In genomic region chr2:145771526-145771925, GRCh38 we compare ENCODE assay signal across 13 cellular contexts.
DNase-seq lines count a peak whose midpoint lies in the region; ATAC-seq, FAIRE-seq and TF ChIP-seq lines count a peak whose summit lies in the region.
"Had no signal": no experiment of that assay in that cellular context is flagged by ENCODE, and none has a peak within 500 bp of the region (broad histone marks: within the 10 kb centered on the region; RNA-seq: fewer than 3 reads in every experiment).

No MANE protein-coding gene starts in this region.

- intact Hi-C loops in activated T-helper 1 cell treated with anti-CD3 and anti-CD28 coated beads, Interleukin-12 subunit alpha, Interleukin-12 subunit beta, Interleukin-2, Interleukin-4 antibody, amounts not matched to agents 30 ng/mL and 10 ng/mL and 1 ng/mL, durations not matched to agents 14 hours and 24 hours and 36 hours (cut with micrococcal nuclease), result no loop called here
- intact Hi-C loops in stomach (cut with DNase I; ENCODE audit: low total_unique reads), result no loop called here

- no peaks in the 10 kb centered on the region for H3K27me3 ChIP-seq in stomach
- H3K27me3 ChIP-seq: gastroesophageal sphincter had no signal

- H3K4me1 Mint-ChIP-seq in activated T-helper 1 cell treated with anti-CD3 and anti-CD28 coated beads, Interleukin-12 subunit alpha, Interleukin-12 subunit beta, Interleukin-2, Interleukin-4 antibody, amounts not matched to agents 30 ng/mL and 10 ng/mL and 1 ng/mL, durations not matched to agents 14 hours and 24 hours and 36 hours (ENCODE audit: low read depth), result no peaks in the 10 kb centered on the region
- H3K4me1 Mint-ChIP-seq in activated T-cell treated with anti-CD3 and anti-CD28 coated beads, Interleukin-2, amount 50 U/mL, for 24 hours (ENCODE audit: low read depth), result no peaks in the 10 kb centered on the region

- no peaks in the 10 kb centered on the region for H3K36me3 ChIP-seq in stomach
- H3K36me3 ChIP-seq: gastroesophageal sphincter, lower lobe of right lung had no signal

- H3K4me3 ChIP-seq in stomach, result no peak overlapping the region
- H3K4me3 ChIP-seq: gastroesophageal sphincter, lower lobe of right lung had no signal

- TF ChIP-seq EP300 in stomach (IDR thresholded peaks at IDR 0.05), result no peak

- H3K27ac ChIP-seq in stomach, result no peak overlapping the region
- H3K27ac ChIP-seq: gastroesophageal sphincter, lower lobe of right lung had no signal

- no peaks in the 10 kb centered on the region for H3K27me3 Mint-ChIP-seq in activated T-helper 1 cell treated with anti-CD3 and anti-CD28 coated beads, Interleukin-12 subunit alpha, Interleukin-12 subunit beta, Interleukin-2, Interleukin-4 antibody, amounts not matched to agents 30 ng/mL and 10 ng/mL and 1 ng/mL, durations not matched to agents 14 hours and 24 hours and 36 hours (ENCODE audit: insufficient read depth)
- no peaks in the 10 kb centered on the region for H3K27me3 Mint-ChIP-seq in activated T-cell treated with anti-CD3 and anti-CD28 coated beads, Interleukin-2, amount 50 U/mL, for 24 hours

- no peaks in the 10 kb centered on the region for H3K9me3 Mint-ChIP-seq in activated T-helper 1 cell treated with anti-CD3 and anti-CD28 coated beads, Interleukin-12 subunit alpha, Interleukin-12 subunit beta, Interleukin-2, Interleukin-4 antibody, amounts not matched to agents 30 ng/mL and 10 ng/mL and 1 ng/mL, durations not matched to agents 14 hours and 24 hours and 36 hours
- H3K9me3 Mint-ChIP-seq in activated T-cell treated with anti-CD3 and anti-CD28 coated beads, Interleukin-2, amount 50 U/mL, for 24 hours, result no peaks in the 10 kb centered on the region

- FAIRE-seq in GM18507 (lab: Jason Lieb, UNC), result peak; percentile 75
- FAIRE-seq: HTR-8/SVneo had no signal

- H3K9me3 ChIP-seq in stomach, result no peaks in the 10 kb centered on the region
- H3K9me3 ChIP-seq: gastroesophageal sphincter, lower lobe of right lung had no signal

- no peak for DNase-seq in GM18507 (ENCODE audit: extremely low spot score, insufficient read length, low read depth)
- peak; percentile 46 for DNase-seq in NOMO-1 treated with dmso at 0.1 percent for 144 hours (lab: John Stamatoyannopoulos, UW; ENCODE audit: unreplicated experiment)
- DNase-seq in activated T-helper 1 cell treated with anti-CD3 and anti-CD28 coated beads, Interleukin-12 subunit alpha, Interleukin-12 subunit beta, Interleukin-2, Interleukin-4 antibody, amounts not matched to agents 30 ng/mL and 10 ng/mL and 1 ng/mL, durations not matched to agents 14 hours and 24 hours and 36 hours (ENCODE audit: low spot score), result no peak
- no peak for DNase-seq in activated T-cell treated with anti-CD3 and anti-CD28 coated beads, Interleukin-2, amount 50 U/mL, for 24 hours
- no peak for DNase-seq in NCI-H128 (lab: John Stamatoyannopoulos, UW; ENCODE audit: unreplicated experiment)
- no peak for DNase-seq in stomach
- DNase-seq: cerebellar nuclear complex, lower lobe of right lung, T-helper 9 cell had no signal

- H3K4me3 Mint-ChIP-seq in activated T-helper 1 cell treated with anti-CD3 and anti-CD28 coated beads, Interleukin-12 subunit alpha, Interleukin-12 subunit beta, Interleukin-2, Interleukin-4 antibody, amounts not matched to agents 30 ng/mL and 10 ng/mL and 1 ng/mL, durations not matched to agents 14 hours and 24 hours and 36 hours, result no peak overlapping the region
- H3K4me3 Mint-ChIP-seq in activated T-cell treated with anti-CD3 and anti-CD28 coated beads, Interleukin-2, amount 50 U/mL, for 24 hours, result no peak overlapping the region

- TF ChIP-seq POLR2A in stomach (IDR thresholded peaks at IDR 0.05), result no peak

- no peaks in the 10 kb centered on the region for H3K36me3 Mint-ChIP-seq in activated T-helper 1 cell treated with anti-CD3 and anti-CD28 coated beads, Interleukin-12 subunit alpha, Interleukin-12 subunit beta, Interleukin-2, Interleukin-4 antibody, amounts not matched to agents 30 ng/mL and 10 ng/mL and 1 ng/mL, durations not matched to agents 14 hours and 24 hours and 36 hours (ENCODE audit: low read depth)
- H3K36me3 Mint-ChIP-seq in activated T-cell treated with anti-CD3 and anti-CD28 coated beads, Interleukin-2, amount 50 U/mL, for 24 hours (ENCODE audit: low read depth), result no peaks in the 10 kb centered on the region

- no peak overlapping the region for H3K27ac Mint-ChIP-seq in activated T-helper 1 cell treated with anti-CD3 and anti-CD28 coated beads, Interleukin-12 subunit alpha, Interleukin-12 subunit beta, Interleukin-2, Interleukin-4 antibody, amounts not matched to agents 30 ng/mL and 10 ng/mL and 1 ng/mL, durations not matched to agents 14 hours and 24 hours and 36 hours
- H3K27ac Mint-ChIP-seq in activated T-cell treated with anti-CD3 and anti-CD28 coated beads, Interleukin-2, amount 50 U/mL, for 24 hours, result no peak overlapping the region

- TF ChIP-seq CTCF in stomach (IDR thresholded peaks at IDR 0.05), result no peak

- peak; percentile 87 for ATAC-seq in GM21515 (IDR thresholded peaks at IDR 0.05; ENCODE audit: unreplicated experiment)
- peak; percentile 92 for ATAC-seq in HG03097 (IDR thresholded peaks at IDR 0.05; ENCODE audit: low FRiP score, unreplicated experiment)
- ATAC-seq: gastroesophageal sphincter, lower lobe of right lung had no signal

- no peaks in the 10 kb centered on the region for H3K4me1 ChIP-seq in stomach
- H3K4me1 ChIP-seq: gastroesophageal sphincter, lower lobe of right lung had no signal
